In genomic region chr5:151719228-151719861, GRCh38 we compare ENCODE assay signal across 9 cellular contexts. TPM values are rescaled to one million over a fixed set of nuclear protein-coding genes. Genes with fewer than 3 reads are reported as not detected.
DNase-seq lines count a peak whose midpoint lies in the region; FAIRE-seq and TF ChIP-seq lines count a peak whose summit lies in the region.
"Had no signal": no experiment of that assay in that cellular context is flagged by ENCODE, and none has a peak within 500 bp of the region (broad histone marks: within the 10 kb centered on the region; RNA-seq: fewer than 3 reads in every experiment).

No MANE protein-coding gene starts in this region.

- H3K4me1 ChIP-seq in endothelial cell of umbilical vein (ENCODE audit: control insufficient read depth, extremely low read depth, insufficient read depth, low read length) = no peaks in the 10 kb centered on the region

- peak; percentile 58 for TF ChIP-seq CTCF in NB4 (IDR thresholded peaks at IDR 0.05; ENCODE audit: low read depth, low read length)
- TF ChIP-seq CTCF in endothelial cell of umbilical vein (IDR thresholded peaks at IDR 0.05; ENCODE audit: extremely low read depth in 1 of 2, insufficient read depth in 1 of 2, low read depth in 1 of 2, low read length in 2 of 2) = peak; percentile 52 to 67

- CTCF ChIA-PET in endothelial cell of umbilical vein (lab: Charles Lee) = interaction anchor here (0.6 to 9.5 kb wide), 19 partner anchors 10 to 67 kb away, joined by 3 to 173 read pairs (median 6); partner anchors contain the start of gene SPARC

- H3K79me2 ChIP-seq in endothelial cell of umbilical vein (ENCODE audit: control insufficient read depth, insufficient read depth, low read length) = no peaks in the 10 kb centered on the region

- H3K9me3 ChIP-seq in endothelial cell of umbilical vein (replicated peaks; ENCODE audit: control insufficient read depth, insufficient read depth, low read length) = no peaks in the 10 kb centered on the region

- no peaks in the 10 kb centered on the region for H4K20me1 ChIP-seq in endothelial cell of umbilical vein (replicated peaks; ENCODE audit: control insufficient read depth, extremely low read depth, insufficient read depth, low read length)

- H2AFZ ChIP-seq in endothelial cell of umbilical vein (ENCODE audit: low read depth, low read length) = no peak overlapping the region

- intact Hi-C loops in endothelial cell of umbilical vein (cut with micrococcal nuclease) = loop anchor here (1.0 kb wide), 6 partner anchors 20 to 60 kb away; partner anchors contain the start of gene G3BP1

- no peak overlapping the region for H3K27ac ChIP-seq in endothelial cell of umbilical vein (ENCODE audit: insufficient read depth, low read depth, low read length)

- FAIRE-seq in endothelial cell of umbilical vein (lab: Jason Lieb, UNC) = peak; percentile 82
- FAIRE-seq: A204.1 had no signal

- H3K9me1 ChIP-seq in endothelial cell of umbilical vein (replicated peaks; ENCODE audit: control insufficient read depth, extremely low read depth, insufficient read depth, low read length) = no peaks in the 10 kb centered on the region

- H3K36me3 ChIP-seq in endothelial cell of umbilical vein (ENCODE audit: control insufficient read depth in 2 of 2, extremely low read depth in 1 of 2, insufficient read depth in 2 of 2, low read length in 2 of 2) = no peaks in the 10 kb centered on the region

- peak; percentile 73 for DNase-seq in DMS 273 (lab: John Stamatoyannopoulos, UW; ENCODE audit: unreplicated experiment)
- DNase-seq in DMS 273 treated with DMSO at 0.1 percent for 48 hours (lab: John Stamatoyannopoulos, UW) = no peak
- DNase-seq in NB4 (ENCODE audit: low read depth) = peak; percentile 53
- peak; percentile 60 for DNase-seq in endothelial cell of umbilical vein (ENCODE audit: low read depth, low spot score)
- DNase-seq in renal cortical epithelial cell (ENCODE audit: low read depth) = peak; percentile 38
- no peak for DNase-seq in COR-L47 (lab: John Stamatoyannopoulos, UW)
- DNase-seq in NCI-H2227 treated with DMSO at 0.1 percent for 48 hours (lab: John Stamatoyannopoulos, UW) = no peak
- no peak for DNase-seq in mucosa of gallbladder (ENCODE audit: low spot score)

- no peak overlapping the region for H3K9ac ChIP-seq in endothelial cell of umbilical vein (replicated peaks; ENCODE audit: extremely low read depth, insufficient read depth, low read length)

- dilution Hi-C loops in endothelial cell of umbilical vein (cut with MboI; ENCODE audit: extremely low pct_ligation_motif_present, low sequenced_read_pairs) = no loop called here

- TF ChIP-seq POLR2A in NB4 (IDR thresholded peaks at IDR 0.05; ENCODE audit: extremely low read depth, insufficient read length) = no peak
- TF ChIP-seq POLR2A in endothelial cell of umbilical vein (IDR thresholded peaks at IDR 0.05; ENCODE audit: low read depth, low read length) = no peak

- H3K4me2 ChIP-seq in endothelial cell of umbilical vein (ENCODE audit: insufficient read depth, low read length) = no peak overlapping the region

- H3K27me3 ChIP-seq in endothelial cell of umbilical vein (ENCODE audit: control insufficient read depth in 2 of 2, insufficient read depth in 2 of 2, low read length in 2 of 2) = no peaks in the 10 kb centered on the region

- no TSS peak for BruUV-seq in endothelial cell of umbilical vein (replicated peaks; lab: Mats Ljungman, UMichigan)

- POLR2A ChIA-PET in endothelial cell of umbilical vein (lab: Charles Lee) = no interaction called here

- H3K4me3 ChIP-seq in NB4 (ENCODE audit: low read depth, low read length) (no peak overlapping the region), endothelial cell of umbilical vein (replicated peaks in 1 of 3; ENCODE audit: insufficient read depth in 1 of 3, low read depth in 1 of 3, low read length in 3 of 3) (no peak overlapping the region)

TF ChIP-seq in endothelial cell of umbilical vein, 7 proteins besides CTCF, POLR2A, EP300 and RAD21:
- TF ChIP-seq MAX (IDR thresholded peaks at IDR 0.05; ENCODE audit: insufficient read depth, insufficient read length) (no peak), GATA2 (IDR thresholded peaks at IDR 0.05; ENCODE audit: insufficient read depth, insufficient read length, low read depth, low read length) (no peak), FOS (IDR thresholded peaks at IDR 0.05; ENCODE audit: borderline replicate concordance, insufficient read depth, low read length) (no peak), JUN (IDR thresholded peaks at IDR 0.05; ENCODE audit: borderline replicate concordance, insufficient read depth, insufficient read length, low read depth) (no peak), EZH2 (IDR thresholded peaks at IDR 0.05; ENCODE audit: borderline replicate concordance, low read depth, low read length, severe bottlenecking) (no peak), MYC (IDR thresholded peaks at IDR 0.05; ENCODE audit: low read depth, low read length) (no peak), POLR2AphosphoS5 (IDR thresholded peaks at IDR 0.05; ENCODE audit: insufficient read depth, low read depth, low read length) (no peak)

RNA-seq across cellular contexts. Expression of gene SPARC, which starts 32.6 kb away (rescaled TPM):
- total RNA-seq in endothelial cell of umbilical vein (3,114 and 3,174 TPM in 2 replicates), renal cortical epithelial cell (103 and 242 TPM in 2 replicates), mucosa of gallbladder (985 TPM)
- polyA plus RNA-seq in endothelial cell of umbilical vein = 2,962 and 4,504 TPM in 2 replicates
- 4,210 and 4,435 TPM in 2 replicates for polyA plus RNA-seq in endothelial cell of umbilical vein (2011; cell fraction: cytosol; rRNA removed)
- 2,027 and 2,207 TPM in 2 replicates for polyA plus RNA-seq in endothelial cell of umbilical vein (2011; cell fraction: nucleus; rRNA removed)
- polyA plus RNA-seq in endothelial cell of umbilical vein (2012) = 2,846 and 4,039 TPM in 2 replicates
- polyA minus RNA-seq in endothelial cell of umbilical vein = 3,279 and 4,325 TPM in 2 replicates
- not detected for polyA minus RNA-seq in endothelial cell of umbilical vein (2011; cell fraction: cytosol; rRNA and poly(A)+ RNA removed)
- polyA minus RNA-seq in endothelial cell of umbilical vein (2011; cell fraction: nucleus; rRNA and poly(A)+ RNA removed) = 606 and 627 TPM in 2 replicates

RNA-seq across cellular contexts. Expression of gene ATOX1, which starts 39.1 kb away (rescaled TPM):
- total RNA-seq in endothelial cell of umbilical vein (113 and 130 TPM in 2 replicates), renal cortical epithelial cell (69.1 and 78.5 TPM in 2 replicates), mucosa of gallbladder (88.0 TPM)
- 292 and 392 TPM in 2 replicates for polyA plus RNA-seq in endothelial cell of umbilical vein
- 386 TPM in 2 replicates for polyA plus RNA-seq in endothelial cell of umbilical vein (2011; cell fraction: cytosol; rRNA removed)
- polyA plus RNA-seq in endothelial cell of umbilical vein (2011; cell fraction: nucleus; rRNA removed) = 104 and 109 TPM in 2 replicates
- polyA plus RNA-seq in endothelial cell of umbilical vein (2012) = 201 and 206 TPM in 2 replicates
- polyA minus RNA-seq in endothelial cell of umbilical vein = 107 and 132 TPM in 2 replicates
- polyA minus RNA-seq in endothelial cell of umbilical vein (2011; cell fraction: cytosol; rRNA and poly(A)+ RNA removed) = 29.2 TPM
- 28.1 and 40.3 TPM in 2 replicates for polyA minus RNA-seq in endothelial cell of umbilical vein (2011; cell fraction: nucleus; rRNA and poly(A)+ RNA removed)

RNA-seq across cellular contexts. Expression of gene G3BP1, which starts 52.4 kb away (rescaled TPM):
- total RNA-seq in endothelial cell of umbilical vein = 255 and 262 TPM in 2 replicates
- 39.5 and 50.5 TPM in 2 replicates for polyA plus RNA-seq in endothelial cell of umbilical vein
- 40.3 and 46.7 TPM in 2 replicates for polyA plus RNA-seq in endothelial cell of umbilical vein (2011; cell fraction: cytosol; rRNA removed)
- 53.0 and 64.6 TPM in 2 replicates for polyA plus RNA-seq in endothelial cell of umbilical vein (2011; cell fraction: nucleus; rRNA removed)
- polyA plus RNA-seq in endothelial cell of umbilical vein (2012) = 135 and 201 TPM in 2 replicates
- polyA minus RNA-seq in endothelial cell of umbilical vein = 272 and 322 TPM in 2 replicates
- 211 TPM for polyA minus RNA-seq in endothelial cell of umbilical vein (2011; cell fraction: cytosol; rRNA and poly(A)+ RNA removed)
- polyA minus RNA-seq in endothelial cell of umbilical vein (2011; cell fraction: nucleus; rRNA and poly(A)+ RNA removed) = 111 and 161 TPM in 2 replicates
- total RNA-seq in renal cortical epithelial cell = 210 and 408 TPM in 2 replicates
- total RNA-seq in mucosa of gallbladder = 135 TPM

Comparison
In these comparisons a context has a peak if more than half of its experiments do, and no peak if none do; other contexts are left out.
1. DNase-seq: peak in DMS 273 (single experiment), NB4 (single experiment), endothelial cell of umbilical vein (single experiment) and renal cortical epithelial cell (single experiment); none in DMS 273 treated with DMSO at 0.1 percent for 48 hours (single experiment), COR-L47 (single experiment), NCI-H2227 treated with DMSO at 0.1 percent for 48 hours (single experiment) and mucosa of gallbladder (single experiment).